ENCODE assay signal across 29 cellular contexts in the genomic region with DNA sequence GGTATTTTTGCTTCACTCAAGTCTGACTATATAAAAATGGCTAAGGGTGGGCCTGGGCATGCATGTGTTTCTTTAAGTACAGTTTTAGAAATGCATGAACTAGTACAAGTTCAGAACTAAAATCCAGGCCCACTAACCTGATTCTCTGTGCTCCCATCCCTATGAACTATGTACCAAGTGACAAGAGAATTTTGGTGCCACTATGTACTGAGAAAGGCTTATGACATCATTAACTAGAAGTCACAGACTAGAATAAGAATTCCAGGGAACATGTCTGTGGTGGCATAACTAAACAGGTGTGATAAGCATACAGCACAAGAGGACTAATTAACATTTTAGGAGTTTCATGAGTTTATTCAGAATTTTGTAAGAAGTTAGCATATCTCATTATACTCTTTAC.
"Had no signal": no experiment of that assay in that cellular context is flagged by ENCODE, and none has a peak within 500 bp of the region (broad histone marks: within the 10 kb centered on the region; RNA-seq: fewer than 3 reads in every experiment).

No MANE protein-coding gene starts in this region.

- H3K9me3 ChIP-seq: lower lobe of right lung, pancreas, prostate gland, sigmoid colon had no signal

- H3K9me3 Mint-ChIP-seq: natural killer cell; nephron progenitor cell; neural progenitor cell; stimulated activated memory B cell treated with anti-CD40 and anti-IgM and Interleukin-4, amounts not matched to agents 10 μg/mL and 1 μg/mL and 100 μg/mL, for 72 hours; stimulated activated naive CD8-positive, alpha-beta T cell treated with anti-CD3 and anti-CD28 coated beads, Interleukin-15, amount 100 ng/mL, for 72 hours; type B pancreatic cell had no signal

- H3K79me2 ChIP-seq: hepatocyte had no signal

- H3K4me3 ChIP-seq: hepatocyte, lower lobe of right lung, neural progenitor cell, pancreas, prostate gland, sigmoid colon, spleen, tibial nerve, uterus had no signal

- ATAC-seq: left cardiac atrium; left lobe of liver; lower lobe of right lung; natural killer cell; pancreas; right cardiac atrium; stimulated activated memory B cell treated with anti-CD40 and anti-IgM and Interleukin-4, amounts not matched to agents 10 μg/mL and 1 μg/mL and 100 μg/mL, for 72 hours; stimulated activated naive CD8-positive, alpha-beta T cell treated with anti-CD3 and anti-CD28 coated beads, Interleukin-15, amount 100 ng/mL, for 72 hours had no signal

- H3K27ac Mint-ChIP-seq: mesothelial cell of epicardium; naive B cell; natural killer cell; nephron progenitor cell; neural progenitor cell; stimulated activated memory B cell treated with anti-CD40 and anti-IgM and Interleukin-4, amounts not matched to agents 10 μg/mL and 1 μg/mL and 100 μg/mL, for 72 hours; stimulated activated naive CD8-positive, alpha-beta T cell treated with anti-CD3 and anti-CD28 coated beads, Interleukin-15, amount 100 ng/mL, for 72 hours; type B pancreatic cell had no signal

- DNase-seq: islet precursor cell; kidney glomerular epithelial cell; left cardiac atrium; lower lobe of right lung; mesendoderm; naive B cell; natural killer cell; nephron progenitor cell; pancreas; posterior cingulate gyrus; retina; right cardiac atrium; sigmoid colon; small intestine; spleen; stimulated activated CD4-positive, alpha-beta T cell treated with anti-CD3 and anti-CD28 coated beads, Interleukin-4, amount 100 ng/mL, for 24 hours; stimulated activated CD8-positive, alpha-beta memory T cell treated with anti-CD3 and anti-CD28 coated beads, Interleukin-4, amount 100 ng/mL, for 48 hours; stimulated activated naive CD4-positive, alpha-beta T cell treated with Interleukin-2 at 50 U/mL for 16 hours; stimulated activated naive CD8-positive, alpha-beta T cell treated with anti-CD3 and anti-CD28 coated beads, Interleukin-15, amount 100 ng/mL, for 72 hours; substantia nigra; uterus had no signal

- FAIRE-seq: pancreas, small intestine had no signal

- H2AFZ ChIP-seq: hepatocyte, neural progenitor cell had no signal

- H3K36me3 Mint-ChIP-seq: natural killer cell; neural progenitor cell; stimulated activated memory B cell treated with anti-CD40 and anti-IgM and Interleukin-4, amounts not matched to agents 10 μg/mL and 1 μg/mL and 100 μg/mL, for 72 hours had no signal

- H3K36me3 ChIP-seq: lower lobe of right lung, neural progenitor cell, pancreas, prostate gland, sigmoid colon, spleen, uterus had no signal

- H3K4me3 Mint-ChIP-seq: mesothelial cell of epicardium; naive B cell; natural killer cell; nephron progenitor cell; neural progenitor cell; stimulated activated memory B cell treated with anti-CD40 and anti-IgM and Interleukin-4, amounts not matched to agents 10 μg/mL and 1 μg/mL and 100 μg/mL, for 72 hours; stimulated activated naive CD8-positive, alpha-beta T cell treated with anti-CD3 and anti-CD28 coated beads, Interleukin-15, amount 100 ng/mL, for 72 hours; type B pancreatic cell had no signal

- H3K9ac ChIP-seq: neural progenitor cell had no signal

- H3K4me1 ChIP-seq: pancreas, prostate gland, uterus had no signal

- H3K4me2 ChIP-seq: hepatocyte, neural progenitor cell had no signal

- H3K27ac ChIP-seq: hepatocyte, lower lobe of right lung, neural progenitor cell, pancreas, prostate gland, sigmoid colon, spleen, tibial nerve, uterus had no signal

- H3K27me3 Mint-ChIP-seq: naive B cell; stimulated activated memory B cell treated with anti-CD40 and anti-IgM and Interleukin-4, amounts not matched to agents 10 μg/mL and 1 μg/mL and 100 μg/mL, for 72 hours; stimulated activated naive CD8-positive, alpha-beta T cell treated with anti-CD3 and anti-CD28 coated beads, Interleukin-15, amount 100 ng/mL, for 72 hours; type B pancreatic cell had no signal

- H3K27me3 ChIP-seq: hepatocyte, neural progenitor cell, pancreas, sigmoid colon, spleen, tibial nerve, uterus had no signal

- H3K4me1 Mint-ChIP-seq: mesothelial cell of epicardium; naive B cell; nephron progenitor cell; neural progenitor cell; stimulated activated memory B cell treated with anti-CD40 and anti-IgM and Interleukin-4, amounts not matched to agents 10 μg/mL and 1 μg/mL and 100 μg/mL, for 72 hours; stimulated activated naive CD8-positive, alpha-beta T cell treated with anti-CD3 and anti-CD28 coated beads, Interleukin-15, amount 100 ng/mL, for 72 hours had no signal
